In genomic region chr4:169869487-169869886, GRCh38 we compare ENCODE assay signal across 28 cellular contexts.
"Had no signal": no experiment of that assay in that cellular context is flagged by ENCODE, and none has a peak within 500 bp of the region (broad histone marks: within the 10 kb centered on the region; RNA-seq: fewer than 3 reads in every experiment).

No MANE protein-coding gene starts in this region.

- H3K4me1 ChIP-seq: ascending aorta, foreskin keratinocyte, heart left ventricle, left ventricle myocardium inferior, sigmoid colon, stomach, tibial artery had no signal

- H3K36me3 Mint-ChIP-seq: activated naive CD8-positive, alpha-beta T cell treated with anti-CD3 and anti-CD28 coated beads, Interleukin-2, amount 10 ng/mL, durations not matched to agents 7 days and 5 days; stimulated activated naive B cell treated with anti-CD40 and anti-IgM and Interleukin-4, amounts not matched to agents 10 μg/mL and 1 μg/mL and 100 μg/mL, for 72 hours had no signal

- H3K27ac ChIP-seq: ascending aorta, foreskin keratinocyte, heart left ventricle, left ventricle myocardium inferior, neutrophil, sigmoid colon, stomach, tibial artery, WERI-Rb-1 had no signal

- H3K9me3 Mint-ChIP-seq: activated naive CD4-positive, alpha-beta T cell treated with anti-CD3 and anti-CD28 coated beads for 36 hours; activated naive CD8-positive, alpha-beta T cell treated with anti-CD3 and anti-CD28 coated beads, Interleukin-2, amount 10 ng/mL, durations not matched to agents 7 days and 5 days; activated T-helper 1 cell treated with anti-CD3 and anti-CD28 coated beads, Interleukin-12 subunit alpha, Interleukin-12 subunit beta, Interleukin-2, Interleukin-4 antibody, amounts not matched to agents 30 ng/mL and 10 ng/mL and 1 ng/mL, durations not matched to agents 14 hours and 24 hours and 36 hours; effector memory CD8-positive, alpha-beta T cell; nephron progenitor cell; stimulated activated naive B cell treated with anti-CD40 and anti-IgM and Interleukin-4, amounts not matched to agents 10 μg/mL and 1 μg/mL and 100 μg/mL, for 72 hours; T-helper 1 cell treated with Interleukin-12 subunit alpha and Interleukin-12 subunit beta and Interleukin-4 antibody, amounts not matched to agents 30 μg/mL and 1 μg/mL, for 36 hours had no signal

- H3K4me3 ChIP-seq: ascending aorta, heart left ventricle, left ventricle myocardium inferior, sigmoid colon, smooth muscle cell, stomach, tibial artery had no signal

- H3K27me3 ChIP-seq: ascending aorta, foreskin keratinocyte, neutrophil, sigmoid colon, stomach, tibial artery had no signal

- H3K4me2 ChIP-seq: smooth muscle cell had no signal

- H3K27ac Mint-ChIP-seq: activated naive CD4-positive, alpha-beta T cell treated with anti-CD3 and anti-CD28 coated beads for 36 hours; activated naive CD8-positive, alpha-beta T cell treated with anti-CD3 and anti-CD28 coated beads, Interleukin-2, amount 10 ng/mL, durations not matched to agents 7 days and 5 days; activated T-helper 1 cell treated with anti-CD3 and anti-CD28 coated beads, Interleukin-12 subunit alpha, Interleukin-12 subunit beta, Interleukin-2, Interleukin-4 antibody, amounts not matched to agents 30 ng/mL and 10 ng/mL and 1 ng/mL, durations not matched to agents 14 hours and 24 hours and 36 hours; effector memory CD8-positive, alpha-beta T cell; nephron progenitor cell; stimulated activated naive B cell treated with anti-CD40 and anti-IgM and Interleukin-4, amounts not matched to agents 10 μg/mL and 1 μg/mL and 100 μg/mL, for 72 hours; T-helper 1 cell treated with Interleukin-12 subunit alpha and Interleukin-12 subunit beta and Interleukin-4 antibody, amounts not matched to agents 30 μg/mL and 1 μg/mL, for 36 hours had no signal

- H3K4me3 Mint-ChIP-seq: activated naive CD4-positive, alpha-beta T cell treated with anti-CD3 and anti-CD28 coated beads for 36 hours; activated naive CD8-positive, alpha-beta T cell treated with anti-CD3 and anti-CD28 coated beads, Interleukin-2, amount 10 ng/mL, durations not matched to agents 7 days and 5 days; activated T-helper 1 cell treated with anti-CD3 and anti-CD28 coated beads, Interleukin-12 subunit alpha, Interleukin-12 subunit beta, Interleukin-2, Interleukin-4 antibody, amounts not matched to agents 30 ng/mL and 10 ng/mL and 1 ng/mL, durations not matched to agents 14 hours and 24 hours and 36 hours; effector memory CD8-positive, alpha-beta T cell; nephron progenitor cell; stimulated activated naive B cell treated with anti-CD40 and anti-IgM and Interleukin-4, amounts not matched to agents 10 μg/mL and 1 μg/mL and 100 μg/mL, for 72 hours; T-helper 1 cell treated with Interleukin-12 subunit alpha and Interleukin-12 subunit beta and Interleukin-4 antibody, amounts not matched to agents 30 μg/mL and 1 μg/mL, for 36 hours had no signal

- H3K9me3 ChIP-seq: ascending aorta, heart left ventricle, left ventricle myocardium inferior, neutrophil, sigmoid colon, stomach, tibial artery had no signal

- H3K36me3 ChIP-seq: ascending aorta, heart left ventricle, left ventricle myocardium inferior, neutrophil, sigmoid colon, stomach, tibial artery, WERI-Rb-1 had no signal

- H3K4me1 Mint-ChIP-seq: activated naive CD8-positive, alpha-beta T cell treated with anti-CD3 and anti-CD28 coated beads, Interleukin-2, amount 10 ng/mL, durations not matched to agents 7 days and 5 days; nephron progenitor cell; stimulated activated naive B cell treated with anti-CD40 and anti-IgM and Interleukin-4, amounts not matched to agents 10 μg/mL and 1 μg/mL and 100 μg/mL, for 72 hours had no signal

- ATAC-seq: activated CD4-positive, CD25-positive, alpha-beta regulatory T cell treated with anti-CD3 and anti-CD28 coated beads, Interleukin-2, amount 50 U/mL, for 24 hours; effector memory CD8-positive, alpha-beta T cell; foreskin keratinocyte; heart left ventricle; stimulated activated naive B cell treated with anti-CD40 and anti-IgM and Interleukin-4, amounts not matched to agents 10 μg/mL and 1 μg/mL and 100 μg/mL, for 72 hours had no signal

- DNase-seq: activated CD4-positive, alpha-beta T cell treated with anti-CD3 and anti-CD28 coated beads for 48 hours; activated CD4-positive, alpha-beta T cell treated with anti-CD3 and anti-CD28 coated beads, Interleukin-2, amount 50 U/mL, for 48 hours; activated CD8-positive, alpha-beta memory T cell treated with anti-CD3 and anti-CD28 coated beads for 24 hours; activated effector memory CD4-positive, alpha-beta T cell treated with anti-CD3 and anti-CD28 coated beads, Interleukin-2, amount 50 U/mL, for 16 hours; activated naive CD4-positive, alpha-beta T cell treated with anti-CD3 and anti-CD28 coated beads for 36 hours; activated naive CD8-positive, alpha-beta T cell treated with anti-CD3 and anti-CD28 coated beads, Interleukin-2, amount 10 ng/mL, durations not matched to agents 7 days and 5 days; cortex of kidney; effector memory CD8-positive, alpha-beta T cell; erythroblast; foreskin keratinocyte; heart left ventricle; kidney glomerular epithelial cell; left ventricle myocardium inferior; nephron progenitor cell; sigmoid colon; stimulated activated CD4-positive, alpha-beta T cell treated with anti-CD3 and anti-CD28 coated beads, Interleukin-15, amount 100 ng/mL, for 24 hours; stimulated activated CD4-positive, alpha-beta T cell treated with anti-CD3 and anti-CD28 coated beads, Interleukin-2, amount 100 ng/mL, for 24 hours; stimulated activated naive B cell treated with anti-CD40 and anti-IgM and Interleukin-4, amounts not matched to agents 10 μg/mL and 1 μg/mL and 100 μg/mL, for 72 hours; stomach; T-helper 9 cell; tibial artery; WERI-Rb-1 had no signal
